23 cellular contexts compared by ENCODE assay signal in the genomic region with DNA sequence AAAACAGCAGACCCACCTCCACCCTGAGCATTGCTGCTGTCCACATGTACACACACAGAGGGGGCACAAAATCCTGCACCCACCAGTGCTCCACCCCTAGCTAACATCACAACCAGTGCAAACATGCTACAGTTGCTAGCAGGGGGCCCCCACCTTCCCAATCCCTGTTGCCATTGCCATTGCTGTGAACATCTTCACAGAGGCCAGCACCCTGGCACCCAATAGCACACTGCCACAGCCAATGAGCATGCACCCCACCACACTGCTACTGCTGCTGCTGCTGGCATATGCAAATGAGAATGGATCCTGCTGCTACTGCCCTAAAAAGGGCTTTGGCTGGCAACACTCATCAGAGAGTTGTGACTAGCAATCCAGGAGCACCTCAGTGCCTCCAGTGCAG.
"Had no signal": no experiment of that assay in that cellular context is flagged by ENCODE, and none has a peak within 500 bp of the region (broad histone marks: within the 10 kb centered on the region; RNA-seq: fewer than 3 reads in every experiment).

No MANE protein-coding gene starts in this region.

- FAIRE-seq: HTR-8/SVneo, RCC 7860 had no signal

- H3K4me3 ChIP-seq: SJSA1, SK-N-MC had no signal

- H3K27ac ChIP-seq: SJSA1, SK-N-MC had no signal

- H3K36me3 ChIP-seq: SJSA1 had no signal

- H3K9me3 ChIP-seq: SJSA1 had no signal

- H3K27me3 ChIP-seq: SJSA1 had no signal

- DNase-seq: KBM-7, MV-4-11, NCI-H1048, NCI-H1105, NCI-H1417, NCI-H1436 treated with DMSO at 0.1 percent for 48 hours, NCI-H1694, NCI-H187 treated with DMSO at 0.1 percent for 48 hours, NCI-H2081, NCI-H2171, NCI-H226, NCI-H446, NCI-H510A, NCI-H524 treated with DMSO at 0.1 percent for 48 hours, NCI-H69, NCI-H774, Right ventricle myocardium superior, RPMI8226, SIG-M5 had no signal

- H3K4me1 ChIP-seq: SJSA1 had no signal
